ENCODE assay signal across 19 cellular contexts in genomic region chr5:50401337-50401736, GRCh38. TPM values are rescaled to one million over a fixed set of nuclear protein-coding genes. Genes with fewer than 3 reads are reported as not detected.
DNase-seq lines count a peak whose midpoint lies in the region; ATAC-seq, FAIRE-seq and TF ChIP-seq lines count a peak whose summit lies in the region.
"Had no signal": no experiment of that assay in that cellular context is flagged by ENCODE, and none has a peak within 500 bp of the region (broad histone marks: within the 10 kb centered on the region; RNA-seq: fewer than 3 reads in every experiment).

No MANE protein-coding gene starts in this region.

- H3K9me3 ChIP-seq in MG63 (no peaks in the 10 kb centered on the region), neural progenitor cell (ENCODE audit: low read depth) (no peaks in the 10 kb centered on the region), aorta (ENCODE audit: control insufficient read depth, low read length) (no peaks in the 10 kb centered on the region), small intestine (ENCODE audit: control insufficient read depth, low read depth) (no peaks in the 10 kb centered on the region), tibial artery (no peaks in the 10 kb centered on the region)
- H3K9me3 ChIP-seq: BLaER1, HAP-1 had no signal

- H3K36me3 Mint-ChIP-seq in activated B cell treated with CpG ODN at 0.5 μM for 24 hours (ENCODE audit: low read depth) (peaks cover 59% of the 10 kb centered on the region), neural progenitor cell (no peaks in the 10 kb centered on the region)

- no peak for FAIRE-seq in small intestine (lab: Jason Lieb, UNC)
- FAIRE-seq: A204.1, G401.6, GM12891 had no signal

- no peak overlapping the region for H2AFZ ChIP-seq in neural progenitor cell (replicated peaks)
- H2AFZ ChIP-seq: GM23248 had no signal

- H4K20me1 ChIP-seq in neural progenitor cell (ENCODE audit: low read depth): no peaks in the 10 kb centered on the region
- H4K20me1 ChIP-seq: BLaER1 had no signal

- CTCF ChIA-PET in activated B cell treated with CpG ODN at 0.5 μM for 24 hours (lab: Charles Lee): no interaction called here

- peak; percentile 78 for DNase-seq in MG63
- no peak for DNase-seq in activated B cell treated with CpG ODN at 0.5 μM for 24 hours
- DNase-seq in neural progenitor cell (ENCODE audit: low spot score): peak; percentile 6
- DNase-seq in aorta: no peak
- no peak for DNase-seq in small intestine
- DNase-seq in midbrain (lab: John Stamatoyannopoulos, UW): no peak
- no peak for DNase-seq in tibial artery
- DNase-seq: CD8-positive, alpha-beta memory T cell; COR-L47; DMS 273 treated with DMSO at 0.1 percent for 48 hours; GM23248 had no signal

- peak overlapping the region; percentile 31 for H3K27ac Mint-ChIP-seq in activated B cell treated with CpG ODN at 0.5 μM for 24 hours
- no peak overlapping the region for H3K27ac Mint-ChIP-seq in neural progenitor cell

- H3K4me1 ChIP-seq in neural progenitor cell: no peaks in the 10 kb centered on the region
- H3K4me1 ChIP-seq in aorta (ENCODE audit: control insufficient read depth in 1 of 2, insufficient read depth in 2 of 2, low read length in 2 of 2): no peaks in the 10 kb centered on the region
- H3K4me1 ChIP-seq in small intestine (ENCODE audit: control insufficient read depth in 2 of 2, insufficient read depth in 1 of 2, low read depth in 1 of 2, low read length in 1 of 2): no peaks in the 10 kb centered on the region
- no peaks in the 10 kb centered on the region for H3K4me1 ChIP-seq in tibial artery
- H3K4me1 ChIP-seq: BLaER1, HAP-1 had no signal

- H3K27me3 Mint-ChIP-seq in activated B cell treated with CpG ODN at 0.5 μM for 24 hours: no peaks in the 10 kb centered on the region
- peaks cover 2% of the 10 kb centered on the region for H3K27me3 Mint-ChIP-seq in neural progenitor cell (ENCODE audit: insufficient read depth, low read depth)
- H3K27me3 Mint-ChIP-seq: CD8-positive, alpha-beta memory T cell had no signal

- WGBS in aorta, 2 donors: 19 to 22% methylated on average over 3 of the region's 3 CpGs
- 65 to 85% (median 71%) methylated on average over 3 of the region's 3 CpGs for WGBS in small intestine, 3 donors

- H3K4me3 Mint-ChIP-seq in activated B cell treated with CpG ODN at 0.5 μM for 24 hours (no peak overlapping the region), neural progenitor cell (no peak overlapping the region)
- H3K4me3 Mint-ChIP-seq: CD14-positive monocyte; CD8-positive, alpha-beta memory T cell had no signal

- no peaks in the 10 kb centered on the region for H3K27me3 ChIP-seq in MG63
- no peaks in the 10 kb centered on the region for H3K27me3 ChIP-seq in neural progenitor cell
- no peaks in the 10 kb centered on the region for H3K27me3 ChIP-seq in aorta (ENCODE audit: control insufficient read depth in 1 of 2, insufficient read depth in 2 of 2, low read length in 1 of 2)
- no peaks in the 10 kb centered on the region for H3K27me3 ChIP-seq in small intestine (ENCODE audit: control insufficient read depth in 2 of 2, insufficient read depth in 2 of 2, low read length in 2 of 2)
- H3K27me3 ChIP-seq in tibial artery: no peaks in the 10 kb centered on the region
- H3K27me3 ChIP-seq: BLaER1 had no signal

- TF ChIP-seq CTCF in activated B cell treated with CpG ODN at 0.5 μM for 24 hours (IDR thresholded peaks at IDR 0.05): no peak
- TF ChIP-seq CTCF in neural progenitor cell (IDR thresholded peaks at IDR 0.05): no peak
- TF ChIP-seq CTCF in tibial artery (IDR thresholded peaks at IDR 0.05): no peak

- no peak overlapping the region for H3K9ac ChIP-seq in neural progenitor cell
- H3K9ac ChIP-seq: BLaER1, GM23248 had no signal

- POLR2A ChIA-PET in activated B cell treated with CpG ODN at 0.5 μM for 24 hours (lab: Charles Lee): no interaction called here

- H3K36me3 ChIP-seq in MG63 (no peaks in the 10 kb centered on the region), neural progenitor cell (no peaks in the 10 kb centered on the region), aorta (ENCODE audit: control insufficient read depth in 1 of 2, insufficient read depth in 2 of 2, low read length in 1 of 2) (no peaks in the 10 kb centered on the region), small intestine (ENCODE audit: control insufficient read depth in 2 of 2, insufficient read depth in 2 of 2, low read length in 2 of 2) (peaks cover 0 to 2% of the 10 kb centered on the region in 2 donors), tibial artery (no peaks in the 10 kb centered on the region)
- H3K36me3 ChIP-seq: HAP-1 had no signal

- no peak overlapping the region for H3K4me3 ChIP-seq in MG63
- H3K4me3 ChIP-seq in neural progenitor cell: no peak overlapping the region
- no peak overlapping the region for H3K4me3 ChIP-seq in aorta (ENCODE audit: low read length in 2 of 2)
- no peak overlapping the region for H3K4me3 ChIP-seq in small intestine (ENCODE audit: low read depth in 1 of 2, low read length in 2 of 2)
- H3K4me3 ChIP-seq in tibial artery: no peak overlapping the region
- H3K4me3 ChIP-seq: BLaER1, GM23248, HAP-1 had no signal

- intact Hi-C loops in activated B cell treated with CpG ODN at 0.5 μM for 24 hours (cut with micrococcal nuclease): no loop called here
- intact Hi-C loops in aorta (cut with DNase I): no loop called here
- intact Hi-C loops in tibial artery (cut with DNase I; ENCODE audit: low total_unique reads): no loop called here

- H3F3A ChIP-seq in neural progenitor cell (ENCODE audit: low read depth): no peaks in the 10 kb centered on the region

- no peak overlapping the region for H3K27ac ChIP-seq in neural progenitor cell
- no peak overlapping the region for H3K27ac ChIP-seq in aorta (ENCODE audit: low read depth in 1 of 2, low read length in 2 of 2)
- no peak overlapping the region for H3K27ac ChIP-seq in small intestine (ENCODE audit: low read depth in 1 of 2, low read length in 1 of 2)
- no peak overlapping the region for H3K27ac ChIP-seq in tibial artery
- H3K27ac ChIP-seq: BLaER1, GM23248, HL-60 had no signal

- H3K4me2 ChIP-seq in neural progenitor cell: no peak overlapping the region
- H3K4me2 ChIP-seq: BLaER1 had no signal

- H3K9me3 Mint-ChIP-seq in activated B cell treated with CpG ODN at 0.5 μM for 24 hours: no peaks in the 10 kb centered on the region
- no peaks in the 10 kb centered on the region for H3K9me3 Mint-ChIP-seq in neural progenitor cell
- H3K9me3 Mint-ChIP-seq: CD14-positive monocyte; CD8-positive, alpha-beta memory T cell had no signal

- ATAC-seq in activated B cell treated with CpG ODN at 0.5 μM for 24 hours (ENCODE audit: low read depth): no peak
- ATAC-seq in aorta (ENCODE audit: low FRiP score): peak; percentile 54

- H3K79me2 ChIP-seq in neural progenitor cell (ENCODE audit: low read depth): no peaks in the 10 kb centered on the region

- H3K4me1 Mint-ChIP-seq in activated B cell treated with CpG ODN at 0.5 μM for 24 hours: peaks cover 6% of the 10 kb centered on the region
- no peaks in the 10 kb centered on the region for H3K4me1 Mint-ChIP-seq in neural progenitor cell

RNA-seq across cellular contexts. Expression of gene EMB, which starts 39.8 kb away (rescaled TPM):
- 4.1 and 5.8 TPM in 2 replicates for total RNA-seq in MG63 (2014; rRNA removed; shearing (Covaris generic); ENCODE audit: low replicate concordance)
- total RNA-seq in activated B cell treated with CpG ODN at 0.5 μM for 24 hours (70.2 and 72.1 TPM in 2 replicates), neural progenitor cell (ENCODE audit: low replicate concordance) (28.0 and 40.6 TPM in 2 replicates), aorta (10 to 100 TPM; 21.5 to 40.2 TPM)
- polyA plus RNA-seq in aorta (10 to 100 TPM in 1 of 2 donors, 1 to 10 TPM in 1; 2.5 to 15.8 TPM), small intestine (10 to 100 TPM; 19.1 to 60.8 (median 25.4) TPM)
- total RNA-seq: H4 had no signal
- polyA plus RNA-seq: GM23248 had no signal

Comparison
In these comparisons a context has a peak if more than half of its experiments do, and no peak if none do; other contexts are left out.
1. DNase-seq: peak in MG63 (single experiment) and neural progenitor cell (single experiment); none in activated B cell treated with CpG ODN at 0.5 μM for 24 hours (single experiment), aorta (0 of 2), small intestine (single experiment), midbrain (single experiment) and tibial artery (0 of 2).